In genomic region chr6:129646617-129647016, GRCh38 we compare ENCODE assay signal across 12 cellular contexts.
DNase-seq lines count a peak whose midpoint lies in the region; ATAC-seq and TF ChIP-seq lines count a peak whose summit lies in the region.
"Had no signal": no experiment of that assay in that cellular context is flagged by ENCODE, and none has a peak within 500 bp of the region (broad histone marks: within the 10 kb centered on the region; RNA-seq: fewer than 3 reads in every experiment).

No MANE protein-coding gene starts in this region.

- H3K79me2 ChIP-seq in fibroblast of lung (ENCODE audit: control insufficient read depth, insufficient read depth, low read length) (peaks cover 50% of the 10 kb centered on the region), Karpas-422 (ENCODE audit: low read length) (no peaks in the 10 kb centered on the region)

- H3K4me3 ChIP-seq in GM12865 (ENCODE audit: low read depth, low read length) (peak overlapping the region; percentile 8; the same call in 1 of the 2 replicates), fibroblast of lung (replicated peaks in 1 of 4; ENCODE audit: control extremely low read depth in 1 of 4, insufficient read depth in 1 of 4, low read depth in 3 of 4, low read length in 4 of 4) (peak overlapping the region in 2 of 4 experiments; percentile 25 to 36), Karpas-422 (ENCODE audit: low read length) (no peak overlapping the region)
- H3K4me3 ChIP-seq: BLaER1 treated with 17β-estradiol and CSF1 and Interleukin-3, amounts not matched to agents 10 nM and 100 nM had no signal

- H3K36me3 ChIP-seq in fibroblast of lung (ENCODE audit: control insufficient read depth, insufficient read depth, low read length) (no peaks in the 10 kb centered on the region), Karpas-422 (ENCODE audit: insufficient read depth, low read length) (no peaks in the 10 kb centered on the region)

- peak; percentile 82 for DNase-seq in GM12865 (ENCODE audit: low read depth)
- DNase-seq in fibroblast of lung (ENCODE audit: low read depth in 2 of 2) = peak in 1 of 2 donors; percentile 57
- DNase-seq in SKM-1 (lab: John Stamatoyannopoulos, UW; ENCODE audit: unreplicated experiment) = no peak
- DNase-seq in midbrain (lab: John Stamatoyannopoulos, UW) = no peak
- no peak for DNase-seq in stimulated activated CD4-positive, alpha-beta T cell treated with anti-CD3 and anti-CD28 coated beads, Interleukin-2, amount 100 ng/mL, for 24 hours
- DNase-seq in Karpas-422 = no peak
- DNase-seq: activated CD4-positive, alpha-beta T cell treated with anti-CD3 and anti-CD28 coated beads, Interleukin-2, amount 50 U/mL, for 48 hours; cortex of kidney; NCI-H526 treated with DMSO at 0.1 percent for 48 hours had no signal

- H3K4me2 ChIP-seq in fibroblast of lung (ENCODE audit: extremely low read depth, insufficient read depth, low read length) (peak overlapping the region; percentile 34), Karpas-422 (ENCODE audit: low read depth, low read length, poor library complexity, severe bottlenecking) (no peak overlapping the region)

- no peak overlapping the region for H3K27ac ChIP-seq in fibroblast of lung (ENCODE audit: insufficient read depth, low read length)
- H3K27ac ChIP-seq in Karpas-422 (ENCODE audit: low read length) = no peak overlapping the region
- H3K27ac ChIP-seq: BLaER1 treated with 17β-estradiol and CSF1 and Interleukin-3, amounts not matched to agents 10 nM and 100 nM had no signal

- ATAC-seq in GM21528 (IDR thresholded peaks at IDR 0.05; ENCODE audit: low FRiP score, unreplicated experiment) (peak; percentile 87), HG03342 (IDR thresholded peaks at IDR 0.05; ENCODE audit: unreplicated experiment) (peak; percentile 79)

- H4K20me1 ChIP-seq in fibroblast of lung (ENCODE audit: control insufficient read depth, extremely low read depth, insufficient read depth, low read length) (no peaks in the 10 kb centered on the region), Karpas-422 (ENCODE audit: insufficient read depth, low read depth, low read length) (no peaks in the 10 kb centered on the region)

- H2AFZ ChIP-seq in fibroblast of lung (ENCODE audit: low read length) = no peak overlapping the region
- no peak overlapping the region for H2AFZ ChIP-seq in Karpas-422 (ENCODE audit: low read length)

- no peaks in the 10 kb centered on the region for H3K9me3 ChIP-seq in fibroblast of lung (ENCODE audit: control insufficient read depth, insufficient read depth, low read depth, low read length)
- no peaks in the 10 kb centered on the region for H3K9me3 ChIP-seq in Karpas-422 (ENCODE audit: low read length)

- TF ChIP-seq CTCF in GM12865 (IDR thresholded peaks at IDR 0.05; ENCODE audit: insufficient read depth, low read depth, low read length, missing control alignments) (no peak), fibroblast of lung (conservative IDR thresholded peaks at IDR 0.05 in 1 of 2, IDR thresholded peaks at IDR 0.05 in 1 of 2; ENCODE audit: low read depth in 1 of 2, low read length in 2 of 2) (no peak)

- H3K4me1 ChIP-seq in fibroblast of lung (ENCODE audit: control insufficient read depth, extremely low read depth, insufficient read depth, low read length) = peaks cover 27% of the 10 kb centered on the region
- no peaks in the 10 kb centered on the region for H3K4me1 ChIP-seq in Karpas-422 (ENCODE audit: low read length)

- no peak overlapping the region for H3K9ac ChIP-seq in fibroblast of lung (ENCODE audit: insufficient read depth, low read length)
- H3K9ac ChIP-seq in Karpas-422 (ENCODE audit: low read length) = no peak overlapping the region
- H3K9ac ChIP-seq: BLaER1 treated with 17β-estradiol and CSF1 and Interleukin-3, amounts not matched to agents 10 nM and 100 nM had no signal

- H3K27me3 ChIP-seq in fibroblast of lung (ENCODE audit: control insufficient read depth, insufficient read depth, low read length) = no peaks in the 10 kb centered on the region
- H3K27me3 ChIP-seq in Karpas-422 (ENCODE audit: low read length) = no peaks in the 10 kb centered on the region
- H3K27me3 ChIP-seq: BLaER1 treated with 17β-estradiol and CSF1 and Interleukin-3, amounts not matched to agents 10 nM and 100 nM had no signal

- H3K9me2 ChIP-seq in Karpas-422 (replicated peaks; ENCODE audit: insufficient read depth, low read length) = no peaks in the 10 kb centered on the region
